ENCODE assay signal across 7 cellular contexts in the genomic region with DNA sequence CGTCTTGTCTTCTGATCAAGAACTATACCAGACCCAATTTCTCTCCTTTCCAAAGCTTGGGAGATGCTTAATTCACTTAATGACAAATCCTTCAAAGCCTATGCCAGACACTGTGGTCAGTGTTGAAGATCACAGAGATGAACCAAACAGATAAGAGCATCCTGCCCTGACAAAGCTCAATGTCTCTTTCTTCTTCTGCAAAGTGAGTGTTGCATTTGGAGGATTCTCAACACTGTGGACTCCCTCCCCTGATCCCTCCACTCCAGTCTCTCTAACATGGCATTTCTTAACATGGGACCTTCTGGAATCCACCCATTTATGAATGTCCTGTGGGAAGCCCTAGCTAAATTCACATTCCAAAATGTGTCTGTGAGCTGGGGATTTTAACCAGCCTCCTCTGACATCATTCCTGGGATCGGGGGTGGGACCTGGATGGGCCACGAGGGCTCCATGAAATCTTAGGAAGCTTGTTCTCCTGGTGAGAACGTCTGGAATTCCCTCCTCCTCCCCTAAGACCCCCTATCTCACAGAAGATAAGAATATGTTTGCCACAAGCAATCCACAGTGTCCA.
DNase-seq lines count a peak whose midpoint lies in the region; ATAC-seq, FAIRE-seq and TF ChIP-seq lines count a peak whose summit lies in the region.

No MANE protein-coding gene starts in this region.

- no peaks in the 10 kb centered on the region for H3K27me3 Mint-ChIP-seq in effector memory CD8-positive, alpha-beta T cell

- DNase-seq in effector memory CD8-positive, alpha-beta T cell: no peak
- no peak for DNase-seq in stimulated activated naive CD8-positive, alpha-beta T cell treated with anti-CD3 and anti-CD28 coated beads, Interleukin-15, Interleukin-2, amounts not matched to agents 100 U/mL and 50 U/mL, for 24 hours
- DNase-seq in HEK293T (ENCODE audit: extremely low spot score) (no peak), RCC 7860 (ENCODE audit: low spot score) (no peak)
- DNase-seq in stimulated activated CD4-positive, alpha-beta T cell treated with anti-CD3 and anti-CD28 coated beads, Interleukin-12 subunit alpha, Interleukin-12 subunit beta, amount 100 ng/mL, for 4 hours: no peak

- no peaks in the 10 kb centered on the region for H3K9me3 Mint-ChIP-seq in effector memory CD8-positive, alpha-beta T cell

- peaks cover 15% of the 10 kb centered on the region for H3K36me3 Mint-ChIP-seq in effector memory CD8-positive, alpha-beta T cell (ENCODE audit: insufficient read depth)

- peaks cover 39 to 45% of the 10 kb centered on the region in 2 donors for H3K4me1 Mint-ChIP-seq in effector memory CD8-positive, alpha-beta T cell (ENCODE audit: low read depth in 2 of 2)

- ATAC-seq in GM21367 (IDR thresholded peaks at IDR 0.05; ENCODE audit: unreplicated experiment): peak; percentile 20
- ATAC-seq in HG03571 (IDR thresholded peaks at IDR 0.05; ENCODE audit: unreplicated experiment): peak; percentile 6
- peak; percentile 84 for ATAC-seq in effector memory CD8-positive, alpha-beta T cell (replicated peaks)
- peak; percentile 39 for ATAC-seq in stimulated activated naive CD8-positive, alpha-beta T cell treated with anti-CD3 and anti-CD28 coated beads, Interleukin-15, Interleukin-2, amounts not matched to agents 100 U/mL and 50 U/mL, for 24 hours

- FAIRE-seq in RCC 7860 (lab: Jason Lieb, UNC): no peak

- peak overlapping the region; percentile 95 to 98 for H3K27ac Mint-ChIP-seq in effector memory CD8-positive, alpha-beta T cell

- H3K4me3 Mint-ChIP-seq in effector memory CD8-positive, alpha-beta T cell: peak overlapping the region; percentile 68 to 72

- POLR2A ChIA-PET in HEK293T (lab: Yijun Ruan, JAX): interaction anchor here (1.0 kb wide), 1 partner anchor 17 kb away, joined by 4 read pairs; no protein-coding TSS in a partner anchor

- CTCF ChIA-PET in HEK293T (lab: Yijun Ruan, JAX): interaction anchor here (0.7 to 1.9 kb wide), 2 partner anchors 31 to 44 kb away, joined by 3 to 4 read pairs; no protein-coding TSS in a partner anchor

TF ChIP-seq in HEK293T, 16 proteins besides CTCF, POLR2A, EP300 and RAD21:
- TF ChIP-seq HDGF (IDR thresholded peaks at IDR 0.05; ENCODE audit: borderline replicate concordance): no peak
- TF ChIP-seq TARDBP (IDR thresholded peaks at IDR 0.05): no peak
- no peak for TF ChIP-seq SP1 (IDR thresholded peaks at IDR 0.05)
- no peak for TF ChIP-seq ARNT (IDR thresholded peaks at IDR 0.05)
- TF ChIP-seq BHLHE40 (IDR thresholded peaks at IDR 0.05; ENCODE audit: borderline replicate concordance): no peak
- TF ChIP-seq L3MBTL2 (conservative IDR thresholded peaks at IDR 0.05): no peak
- TF ChIP-seq LEF1 (IDR thresholded peaks at IDR 0.05; ENCODE audit: borderline replicate concordance): no peak
- no peak for TF ChIP-seq FOXM1 (IDR thresholded peaks at IDR 0.05; ENCODE audit: borderline replicate concordance)
- no peak for TF ChIP-seq SUZ12 (IDR thresholded peaks at IDR 0.05)
- TF ChIP-seq ELF4 (IDR thresholded peaks at IDR 0.05): no peak
TF ChIP-seq in HEK293T: peak in this region for 0.

Comparison
In these comparisons a context has a peak if more than half of its experiments do, and no peak if none do; other contexts are left out.
1. ATAC-seq: peak in every context shown above with its lines; median percentile 84 in effector memory CD8-positive, alpha-beta T cell; 39 in stimulated activated naive CD8-positive, alpha-beta T cell treated with anti-CD3 and anti-CD28 coated beads, Interleukin-15, Interleukin-2, amounts not matched to agents 100 U/mL and 50 U/mL, for 24 hours; 20 in GM21367; 6 in HG03571.